In the genomic region with DNA sequence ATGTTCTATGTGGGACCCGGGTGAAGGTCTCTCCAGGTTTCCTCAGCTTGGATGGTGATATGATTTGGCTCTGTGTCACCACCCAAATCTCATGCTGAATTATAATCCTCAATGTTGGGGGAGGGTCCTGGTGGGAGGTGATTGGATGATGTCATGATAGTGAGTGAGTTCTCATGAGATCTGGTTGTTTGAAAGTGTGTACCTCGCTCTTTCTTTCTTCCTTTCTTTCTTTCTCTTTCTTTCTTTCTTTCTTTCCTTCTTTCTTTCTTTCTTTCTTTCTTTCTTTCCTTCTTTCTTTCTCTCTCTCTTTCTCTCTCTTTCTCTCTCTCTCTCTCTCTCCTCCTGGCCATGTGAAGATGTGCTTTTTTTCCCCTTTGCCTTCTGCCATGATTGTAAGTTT, we compare ENCODE assay signal across 7 cellular contexts. TPM values are rescaled to one million over a fixed set of nuclear protein-coding genes. Genes with fewer than 3 reads are reported as not detected.
"Had no signal": no experiment of that assay in that cellular context is flagged by ENCODE, and none has a peak within 500 bp of the region (broad histone marks: within the 10 kb centered on the region; RNA-seq: fewer than 3 reads in every experiment).

No MANE protein-coding gene starts in this region.

RNA-seq across cellular contexts. Expression of a gene that starts 51.2 kb away (rescaled TPM):
- total RNA-seq: LHCN-M2, MCF 10A, NCI-H460, Peyer's patch, Right ventricle myocardium superior, SJSA1 had no signal
- polyA plus RNA-seq: SK-N-SH had no signal
